ENCODE assay signal across 1 cellular context in the genomic region with DNA sequence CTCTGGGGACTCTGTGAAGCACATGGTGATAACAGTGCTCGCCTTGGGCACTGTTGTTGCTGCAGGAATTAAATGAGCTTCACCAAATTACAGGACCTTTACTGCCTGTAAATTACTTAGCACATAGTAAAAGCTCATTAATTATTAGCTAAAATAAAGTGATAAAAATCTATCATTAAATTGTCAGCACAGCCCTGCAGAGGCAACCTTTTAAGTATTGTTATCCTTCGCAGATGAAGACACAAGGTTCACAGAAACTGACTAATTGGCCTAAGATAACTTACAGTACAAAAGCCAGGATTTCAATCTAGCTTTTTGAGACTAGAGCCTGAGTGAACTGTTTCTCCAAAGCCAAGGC.
A peak's percentile ranks its signal among the peaks of the same experiment; 100 is the strongest.
TF ChIP-seq lines count a peak whose summit lies in the region.

No MANE protein-coding gene starts in this region.

TF ChIP-seq in GM12878, 131 proteins besides CTCF, POLR2A, EP300 and RAD21 (continued from another document):
- TF ChIP-seq MXI1 (IDR thresholded peaks at IDR 0.05; ENCODE audit: low read depth, low read length) (0 out of 2 replicates have a peak, but pooled peaks have one; percentile 9), KDM1A (IDR thresholded peaks at IDR 0.05; ENCODE audit: borderline replicate concordance) (no peak), NFIC (IDR thresholded peaks at IDR 0.05; ENCODE audit: low read depth, low read length) (0 out of 2 replicates have a peak, but pooled peaks have one; percentile 9), MYB (IDR thresholded peaks at IDR 0.05; ENCODE audit: borderline replicate concordance, low read depth, low read length) (no peak), CHD1 (IDR thresholded peaks at IDR 0.05; ENCODE audit: low read depth, low read length) (no peak), PML (IDR thresholded peaks at IDR 0.05; ENCODE audit: low read length) (no peak), CBFB (IDR thresholded peaks at IDR 0.05; ENCODE audit: low read depth) (no peak), POU2F2 (IDR thresholded peaks at IDR 0.05; ENCODE audit: borderline replicate concordance, low read depth, low read length) (no peak), ZBED1 (IDR thresholded peaks at IDR 0.05; ENCODE audit: borderline replicate concordance) (no peak), E2F8 (IDR thresholded peaks at IDR 0.05; ENCODE audit: low read depth, partially characterized antibody) (no peak), ZBTB11 (CRISPR knock-in tag; IDR thresholded peaks at IDR 0.05) (no peak), CHD4 (IDR thresholded peaks at IDR 0.05) (no peak)
- TF ChIP-seq, protein P1, sequence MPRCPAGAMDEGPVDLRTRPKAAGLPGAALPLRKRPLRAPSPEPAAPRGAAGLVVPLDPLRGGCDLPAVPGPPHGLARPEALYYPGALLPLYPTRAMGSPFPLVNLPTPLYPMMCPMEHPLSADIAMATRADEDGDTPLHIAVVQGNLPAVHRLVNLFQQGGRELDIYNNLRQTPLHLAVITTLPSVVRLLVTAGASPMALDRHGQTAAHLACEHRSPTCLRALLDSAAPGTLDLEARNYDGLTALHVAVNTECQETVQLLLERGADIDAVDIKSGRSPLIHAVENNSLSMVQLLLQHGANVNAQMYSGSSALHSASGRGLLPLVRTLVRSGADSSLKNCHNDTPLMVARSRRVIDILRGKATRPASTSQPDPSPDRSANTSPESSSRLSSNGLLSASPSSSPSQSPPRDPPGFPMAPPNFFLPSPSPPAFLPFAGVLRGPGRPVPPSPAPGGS (IDR thresholded peaks at IDR 0.05; ENCODE audit: borderline replicate concordance, insufficient read depth, low read depth, low read length, poor library complexity, severe bottlenecking): no peak
